In genomic region chr16:23836078-23836403, GRCh38 we compare ENCODE assay signal across 8 cellular contexts. TPM values are rescaled to one million over a fixed set of nuclear protein-coding genes. Genes with fewer than 3 reads are reported as not detected.
DNase-seq lines count a peak whose midpoint lies in the region; ATAC-seq, FAIRE-seq and TF ChIP-seq lines count a peak whose summit lies in the region.

No MANE protein-coding gene starts in this region.

- TF ChIP-seq RAD21 in A549 (conservative IDR thresholded peaks at IDR 0.05 in 1 of 2, IDR thresholded peaks at IDR 0.05 in 1 of 2) = no peak

- H3K27ac ChIP-seq in A549 = peak overlapping the region in 1 of 2 experiments; percentile 19; a peak in 1 of 6 replicates
- H3K27ac ChIP-seq in OCI-LY7 (ENCODE audit: low read depth, low read length, poor library complexity, severe bottlenecking) = peak overlapping the region; percentile 18
- no peak overlapping the region for H3K27ac ChIP-seq in keratinocyte (ENCODE audit: control insufficient read depth, insufficient read depth, low read length)

- CTCF ChIA-PET in A549 (lab: Yijun Ruan, JAX) (no interaction called here), OCI-LY7 (lab: Charles Lee; ENCODE audit: unreplicated experiment) (no interaction called here)

- no peak for TF ChIP-seq CTCF in A549 (IDR thresholded peaks at IDR 0.05)
- TF ChIP-seq CTCF in OCI-LY7 (conservative IDR thresholded peaks at IDR 0.05; ENCODE audit: low read length) = no peak
- no peak for TF ChIP-seq CTCF in keratinocyte (optimal IDR thresholded peaks at IDR 0.05 in 1 of 3, IDR thresholded peaks at IDR 0.05 in 1 of 3, conservative IDR thresholded peaks at IDR 0.05 in 1 of 3; ENCODE audit: extremely low read depth in 1 of 3, insufficient read depth in 2 of 3, low read length in 3 of 3)

- H3K79me2 ChIP-seq in OCI-LY7 (ENCODE audit: insufficient read depth, low read depth, low read length) (no peaks in the 10 kb centered on the region), keratinocyte (ENCODE audit: control insufficient read depth, insufficient read depth, low read length) (no peaks in the 10 kb centered on the region)

- no peak for TF ChIP-seq POLR2A in A549 (IDR thresholded peaks at IDR 0.05; ENCODE audit: low read length)

- intact Hi-C loops in OCI-LY7 (cut with micrococcal nuclease; ENCODE audit: unreplicated experiment) = loop anchor here (2.0 to 5.0 kb wide), 2 partner anchors 29 to 41 kb away; no protein-coding TSS in a partner anchor

- H3K36me3 ChIP-seq in OCI-LY7 (ENCODE audit: insufficient read depth, low read length) = no peaks in the 10 kb centered on the region
- no peaks in the 10 kb centered on the region for H3K36me3 ChIP-seq in keratinocyte (ENCODE audit: control insufficient read depth in 2 of 2, extremely low read depth in 1 of 2, insufficient read depth in 2 of 2, low read length in 2 of 2)

- DNase-seq in A549 (ENCODE audit: low read depth in 1 of 2, low spot score in 1 of 2) (no peak), OCI-LY7 (ENCODE audit: low spot score) (no peak), keratinocyte (ENCODE audit: low read depth, low spot score) (no peak), SIG-M5 (lab: John Stamatoyannopoulos, UW) (no peak), iPS-NIHi11 (ENCODE audit: low spot score) (no peak), cerebellar cortex (ENCODE audit: low spot score) (no peak)

- H3K27me3 ChIP-seq in keratinocyte (ENCODE audit: control insufficient read depth, extremely low read depth, insufficient read depth, low read length) = peaks cover 38% of the 10 kb centered on the region

- H3K9ac ChIP-seq in keratinocyte (ENCODE audit: control insufficient read depth, extremely low read depth, insufficient read depth, low read length) = no peak overlapping the region

- WGBS in A549 (ENCODE audit: missing lambda C conversion rate) = 67% methylated on average over 12 of the region's 45 CpGs

- BruUV-seq in OCI-LY7 (replicated peaks; lab: Mats Ljungman, UMichigan) = no TSS peak

- peak overlapping the region; percentile 38; the same call in 1 of the 2 replicates for H2AFZ ChIP-seq in OCI-LY7 (ENCODE audit: low read length)
- no peak overlapping the region for H2AFZ ChIP-seq in keratinocyte (ENCODE audit: control insufficient read depth, low read length)

- ATAC-seq in A549 (no peak; a peak in 2 of 6 replicates), GM19438 (IDR thresholded peaks at IDR 0.05; ENCODE audit: low read depth, unreplicated experiment) (peak; percentile 15), GM21576 (IDR thresholded peaks at IDR 0.05; ENCODE audit: unreplicated experiment) (no peak)

- POLR2A ChIA-PET in A549 (lab: Yijun Ruan, JAX) = no interaction called here
- POLR2A ChIA-PET in OCI-LY7 (lab: Charles Lee) = interaction anchor here (0.6 kb wide), 1 partner anchor 31 kb away, joined by 5 read pairs; no protein-coding TSS in a partner anchor

- dilution Hi-C loops in keratinocyte (cut with MboI; ENCODE audit: extremely low pct_ligation_motif_present, low sequenced_read_pairs) = no loop called here

- no peaks in the 10 kb centered on the region for H3K9me3 ChIP-seq in A549
- H3K9me3 ChIP-seq in OCI-LY7 (ENCODE audit: low read length) = no peaks in the 10 kb centered on the region
- H3K9me3 ChIP-seq in keratinocyte (ENCODE audit: control insufficient read depth, low read depth, low read length) = no peaks in the 10 kb centered on the region

- H3K4me1 ChIP-seq in A549 (no peaks in the 10 kb centered on the region), OCI-LY7 (ENCODE audit: insufficient read depth, low read length, poor library complexity, severe bottlenecking) (peaks cover 51% of the 10 kb centered on the region), keratinocyte (ENCODE audit: control insufficient read depth, extremely low read depth, insufficient read depth, low read length) (no peaks in the 10 kb centered on the region)

- TF ChIP-seq EP300 in A549 (IDR thresholded peaks at IDR 0.05) = no peak

- H3K9me2 ChIP-seq in OCI-LY7 (ENCODE audit: insufficient read depth, low read length) = no peaks in the 10 kb centered on the region

- no peaks in the 10 kb centered on the region for H4K20me1 ChIP-seq in OCI-LY7 (ENCODE audit: insufficient read depth, low read length)
- no peaks in the 10 kb centered on the region for H4K20me1 ChIP-seq in keratinocyte (ENCODE audit: control insufficient read depth, extremely low read depth, insufficient read depth, low read length)

- FAIRE-seq in A549 (lab: Jason Lieb, UNC) = no peak
- no peak for FAIRE-seq in keratinocyte (lab: Jason Lieb, UNC)

- no peaks in the 10 kb centered on the region for H3K9me1 ChIP-seq in keratinocyte (ENCODE audit: control insufficient read depth, extremely low read depth, insufficient read depth, low read length)

- H3K4me3 ChIP-seq in A549 (peak overlapping the region; percentile 46), OCI-LY7 (ENCODE audit: low read depth, low read length, poor library complexity, severe bottlenecking) (peak overlapping the region; percentile 85), keratinocyte (ENCODE audit: control insufficient read depth in 2 of 3, extremely low read depth in 1 of 3, insufficient read depth in 2 of 3, low read depth in 1 of 3, low read length in 3 of 3) (peak overlapping the region in 1 of 3 experiments; percentile 20)

- H3K4me2 ChIP-seq in A549 = peak overlapping the region; percentile 95
- peak overlapping the region; percentile 90 for H3K4me2 ChIP-seq in OCI-LY7 (ENCODE audit: low read length)
- H3K4me2 ChIP-seq in keratinocyte (ENCODE audit: control insufficient read depth, extremely low read depth, insufficient read depth, low read depth, low read length) = peak overlapping the region; percentile 41

TF ChIP-seq in A549, 52 proteins besides CTCF, POLR2A, EP300 and RAD21 (continues in another document):
- no peak for TF ChIP-seq USF2 (IDR thresholded peaks at IDR 0.05)
- no peak for TF ChIP-seq KDM5A (IDR thresholded peaks at IDR 0.05)
- no peak for TF ChIP-seq JUN (IDR thresholded peaks at IDR 0.05)
- no peak for TF ChIP-seq EHF (CRISPR knock-in tag; IDR thresholded peaks at IDR 0.05)
- TF ChIP-seq ATOH8 (CRISPR knock-in tag; IDR thresholded peaks at IDR 0.05; ENCODE audit: low read depth) = no peak
- no peak for TF ChIP-seq HEYL (CRISPR knock-in tag; IDR thresholded peaks at IDR 0.05)
- no peak for TF ChIP-seq EHMT2 (IDR thresholded peaks at IDR 0.05; ENCODE audit: low read depth)
- TF ChIP-seq E2F6 (IDR thresholded peaks at IDR 0.05; ENCODE audit: borderline replicate concordance, low read depth) = no peak
- no peak for TF ChIP-seq HDAC2 (IDR thresholded peaks at IDR 0.05)
- no peak for TF ChIP-seq TP53 (CRISPR knock-in tag; IDR thresholded peaks at IDR 0.05)
- TF ChIP-seq RARB (CRISPR knock-in tag; IDR thresholded peaks at IDR 0.05) = no peak
- no peak for TF ChIP-seq ESRRA (IDR thresholded peaks at IDR 0.05; ENCODE audit: borderline replicate concordance, low read length)
- no peak for TF ChIP-seq HMGXB4 (CRISPR knock-in tag; IDR thresholded peaks at IDR 0.05; ENCODE audit: borderline replicate concordance)

RNA-seq across cellular contexts. Expression of gene PRKCB, which starts 0.3 kb away (rescaled TPM):
- polyA plus RNA-seq in A549 (2011; rRNA removed) (0.22 and 0.29 TPM in 2 replicates), A549 (2017; fragmentation: RNase III; extraction: RNeasy Plus Mini Kit Qiagen cat#74134 plus additional on column Dnase treatment) (0.01 to 0.13 TPM (median 0.09 TPM) in 3 replicates), keratinocyte (0.05 to 0.18 TPM (median 0.10 TPM) in 3 replicates)
- polyA plus RNA-seq in A549 (2012; cell fraction: cytosol; rRNA removed) = 0.28 and 0.41 TPM in 2 replicates
- polyA plus RNA-seq in A549 (2012; cell fraction: nucleus; rRNA removed) = 0.13 and 0.35 TPM in 2 replicates
- polyA minus RNA-seq in A549 (2011; rRNA and poly(A)+ RNA removed) = 0.74 and 3.0 TPM in 2 replicates
- total RNA-seq in OCI-LY7 (2014; rRNA removed; shearing (Covaris generic)) = 21.0 and 24.2 TPM in 2 replicates
- 44.5 and 51.6 TPM in 2 replicates for total RNA-seq in OCI-LY7 (2022)
- 0.17 TPM for polyA plus RNA-seq in keratinocyte (2011; ENCODE audit: low read depth)
- polyA plus RNA-seq in keratinocyte (2011; cell fraction: cytosol; rRNA removed) = 0.06 and 0.17 TPM in 2 replicates
- 0.06 TPM in 1 of 2 replicates, not detected in the other for polyA plus RNA-seq in keratinocyte (2011; cell fraction: nucleus; rRNA removed)
- polyA plus RNA-seq in keratinocyte (2012; ENCODE audit: low replicate concordance) = 0.02 TPM in 1 of 2 replicates, not detected in the other
- polyA minus RNA-seq in keratinocyte = 0.03 to 1.8 TPM in 2 of 3 replicates, not detected in the other
- not detected for polyA minus RNA-seq in keratinocyte (2011; cell fraction: cytosol; rRNA and poly(A)+ RNA removed)
- 0.70 TPM in 1 of 2 replicates, not detected in the other for polyA minus RNA-seq in keratinocyte (2011; cell fraction: nucleus; rRNA and poly(A)+ RNA removed)

Comparison
In these comparisons a context has a peak if more than half of its experiments do, and no peak if none do; other contexts are left out.
1. H3K4me2 ChIP-seq: peak in every context shown above with its lines; median percentile 95 in A549; 90 in OCI-LY7; 41 in keratinocyte.